Comparison of ENCODE assay signal across 14 cellular contexts in genomic region chr22:43446881-43447280, GRCh38. TPM values are rescaled to one million over a fixed set of nuclear protein-coding genes. Genes with fewer than 3 reads are reported as not detected.
DNase-seq lines count a peak whose midpoint lies in the region; TF ChIP-seq lines count a peak whose summit lies in the region.
"Had no signal": no experiment of that assay in that cellular context is flagged by ENCODE, and none has a peak within 500 bp of the region (broad histone marks: within the 10 kb centered on the region; RNA-seq: fewer than 3 reads in every experiment).

No MANE protein-coding gene starts in this region.

- H3K36me3 ChIP-seq in A673 (ENCODE audit: insufficient read depth, low read length, poor library complexity, severe bottlenecking) (no peaks in the 10 kb centered on the region), Karpas-422 (ENCODE audit: insufficient read depth, low read length) (no peaks in the 10 kb centered on the region), smooth muscle cell (ENCODE audit: low read depth) (no peaks in the 10 kb centered on the region)

- DNase-seq in A673 (ENCODE audit: low spot score) (peak; percentile 12), Karpas-422 (peak; percentile 76), NCI-H2171 treated with DMSO at 0.1 percent for 48 hours (lab: John Stamatoyannopoulos, UW) (peak; percentile 86), dermis microvascular lymphatic vessel endothelial cell (ENCODE audit: low read depth in 2 of 2) (peak; percentile 2 to 34), smooth muscle cell (lab: John Stamatoyannopoulos, UW; ENCODE audit: unreplicated experiment) (no peak), KBM-7 (no peak), GM10248 (ENCODE audit: extremely low spot score) (no peak)
- DNase-seq in activated naive CD4-positive, alpha-beta T cell treated with anti-CD3 and anti-CD28 coated beads for 36 hours = no peak
- DNase-seq: activated CD8-positive, alpha-beta T cell treated with anti-CD3 and anti-CD28 coated beads, Interleukin-2, amount 10 ng/mL, durations not matched to agents 7 days and 5 days; activated naive CD4-positive, alpha-beta T cell; NCI-H526 treated with DMSO at 0.1 percent for 48 hours had no signal

- BruUV-seq in A673 (replicated peaks; lab: Mats Ljungman, UMichigan) = no TSS peak

- H3K4me3 Mint-ChIP-seq in activated naive CD4-positive, alpha-beta T cell treated with anti-CD3 and anti-CD28 coated beads for 36 hours = no peak overlapping the region
- H3K4me3 Mint-ChIP-seq: activated CD8-positive, alpha-beta T cell treated with anti-CD3 and anti-CD28 coated beads, Interleukin-2, amount 10 ng/mL, durations not matched to agents 7 days and 5 days; type B pancreatic cell had no signal

- H3K27ac Mint-ChIP-seq in activated naive CD4-positive, alpha-beta T cell treated with anti-CD3 and anti-CD28 coated beads for 36 hours = no peak overlapping the region
- H3K27ac Mint-ChIP-seq: activated CD8-positive, alpha-beta T cell treated with anti-CD3 and anti-CD28 coated beads, Interleukin-2, amount 10 ng/mL, durations not matched to agents 7 days and 5 days; type B pancreatic cell had no signal

- H3K9ac ChIP-seq in Karpas-422 (ENCODE audit: low read length) (no peak overlapping the region), smooth muscle cell (ENCODE audit: low read depth) (no peak overlapping the region)

- H3K9me3 ChIP-seq in A673 (ENCODE audit: low read depth, low read length, poor library complexity, severe bottlenecking) (no peaks in the 10 kb centered on the region), Karpas-422 (ENCODE audit: low read length) (no peaks in the 10 kb centered on the region), smooth muscle cell (replicated peaks; ENCODE audit: low read depth) (no peaks in the 10 kb centered on the region)

- in situ Hi-C loops in KBM-7 (cut with MboI; ENCODE audit: low pct_unique_long_range_greater_than_20kb, low sequenced_read_pairs) = no loop called here

- TF ChIP-seq CTCF in A673 (conservative IDR thresholded peaks at IDR 0.05; ENCODE audit: low read depth, low read length) = no peak
- TF ChIP-seq CTCF in smooth muscle cell (IDR thresholded peaks at IDR 0.05; ENCODE audit: borderline replicate concordance, insufficient read depth, poor library complexity, severe bottlenecking) = no peak
- TF ChIP-seq CTCF in GM10248 (IDR thresholded peaks at IDR 0.05; ENCODE audit: control extremely low read depth, extremely low read depth, low read depth, missing control alignments) = no peak

- H4K20me1 ChIP-seq in Karpas-422 (ENCODE audit: insufficient read depth, low read depth, low read length) (no peaks in the 10 kb centered on the region), smooth muscle cell (ENCODE audit: low read depth) (no peaks in the 10 kb centered on the region)

- no peak overlapping the region for H3K4me3 ChIP-seq in A673 (ENCODE audit: low read depth, low read length, poor library complexity, severe bottlenecking)
- no peak overlapping the region for H3K4me3 ChIP-seq in Karpas-422 (ENCODE audit: low read length)
- H3K4me3 ChIP-seq in smooth muscle cell = no peak overlapping the region

- no peaks in the 10 kb centered on the region for H3K27me3 ChIP-seq in A673 (replicated peaks; ENCODE audit: insufficient read depth, low read depth, low read length, poor library complexity)
- no peaks in the 10 kb centered on the region for H3K27me3 ChIP-seq in Karpas-422 (ENCODE audit: low read length)
- peaks cover 7% of the 10 kb centered on the region for H3K27me3 ChIP-seq in smooth muscle cell (ENCODE audit: low read depth)

- H3K4me2 ChIP-seq in Karpas-422 (ENCODE audit: low read depth, low read length, poor library complexity, severe bottlenecking) (peak overlapping the region; percentile 9), smooth muscle cell (no peak overlapping the region)

- no peaks in the 10 kb centered on the region for H3K9me3 Mint-ChIP-seq in activated naive CD4-positive, alpha-beta T cell treated with anti-CD3 and anti-CD28 coated beads for 36 hours
- H3K9me3 Mint-ChIP-seq: type B pancreatic cell had no signal

- H3K27me3 Mint-ChIP-seq in activated naive CD4-positive, alpha-beta T cell treated with anti-CD3 and anti-CD28 coated beads for 36 hours (ENCODE audit: low read depth) = peaks cover 2% of the 10 kb centered on the region

- H2AFZ ChIP-seq in Karpas-422 (ENCODE audit: low read length) (no peak overlapping the region), smooth muscle cell (ENCODE audit: low read depth) (no peak overlapping the region)

- no peaks in the 10 kb centered on the region for H3F3A ChIP-seq in smooth muscle cell (ENCODE audit: low read depth)

- WGBS in smooth muscle cell (ENCODE audit: low lambda C conversion rate) = 81% methylated on average over 8 of the region's 8 CpGs

- intact Hi-C loops in A673 (cut with micrococcal nuclease; ENCODE audit: unreplicated experiment) = no loop called here
- intact Hi-C loops in activated naive CD4-positive, alpha-beta T cell treated with anti-CD3 and anti-CD28 coated beads for 36 hours (cut with micrococcal nuclease) = no loop called here

- no peaks in the 10 kb centered on the region for H3K9me2 ChIP-seq in Karpas-422 (replicated peaks; ENCODE audit: insufficient read depth, low read length)

- CTCF ChIA-PET in A673 (lab: Charles Lee) (interaction anchor here (0.6 kb wide), 1 partner anchor 8 kb away, joined by 3 read pairs; no protein-coding TSS in a partner anchor), GM10248 (lab: Yijun Ruan, JAX) (no interaction called here)
- CTCF ChIA-PET in activated naive CD4-positive, alpha-beta T cell treated with anti-CD3 and anti-CD28 coated beads for 36 hours (lab: Charles Lee) = no interaction called here

- H3K4me1 Mint-ChIP-seq in activated naive CD4-positive, alpha-beta T cell treated with anti-CD3 and anti-CD28 coated beads for 36 hours (ENCODE audit: low read depth) = no peaks in the 10 kb centered on the region

- no peaks in the 10 kb centered on the region for H3K36me3 Mint-ChIP-seq in activated naive CD4-positive, alpha-beta T cell treated with anti-CD3 and anti-CD28 coated beads for 36 hours (ENCODE audit: low read depth)
- H3K36me3 Mint-ChIP-seq: type B pancreatic cell had no signal

- POLR2A ChIA-PET in A673 (lab: Charles Lee; ENCODE audit: low non-redundant PET) (no interaction called here), GM10248 (lab: Yijun Ruan, JAX) (no interaction called here)

- no peaks in the 10 kb centered on the region for H3K4me1 ChIP-seq in A673 (ENCODE audit: insufficient read depth, low read length, poor library complexity, severe bottlenecking)
- peaks cover 17% of the 10 kb centered on the region for H3K4me1 ChIP-seq in Karpas-422 (ENCODE audit: low read length)
- no peaks in the 10 kb centered on the region for H3K4me1 ChIP-seq in smooth muscle cell (ENCODE audit: low read depth)

- no peak overlapping the region for H3K27ac ChIP-seq in A673 (ENCODE audit: low read depth, low read length, poor library complexity, severe bottlenecking)
- no peak overlapping the region for H3K27ac ChIP-seq in Karpas-422 (ENCODE audit: low read length)
- no peak overlapping the region for H3K27ac ChIP-seq in smooth muscle cell (ENCODE audit: low read depth)

- H3K79me2 ChIP-seq in Karpas-422 (ENCODE audit: low read length) = no peaks in the 10 kb centered on the region
- no peaks in the 10 kb centered on the region for H3K79me2 ChIP-seq in smooth muscle cell (ENCODE audit: low read depth)

RNA-seq across cellular contexts. Expression of gene MPPED1, which starts 35.1 kb away (rescaled TPM):
- total RNA-seq in A673 (2021) (not detected in 2 replicates), dermis microvascular lymphatic vessel endothelial cell (not detected in 2 replicates), smooth muscle cell (not detected in 2 replicates)
- 0.15 TPM in 1 of 2 replicates, not detected in the other for total RNA-seq in Karpas-422 (2014; rRNA removed; shearing (Covaris generic); ENCODE audit: low replicate concordance)
- polyA plus RNA-seq in smooth muscle cell = not detected in 2 replicates
- total RNA-seq in activated naive CD4-positive, alpha-beta T cell treated with anti-CD3 and anti-CD28 coated beads for 36 hours = not detected
- total RNA-seq: activated CD8-positive, alpha-beta T cell treated with anti-CD3 and anti-CD28 coated beads, Interleukin-2, amount 10 ng/mL, durations not matched to agents 7 days and 5 days; fibroblast of lung; HT-29 had no signal
- polyA plus RNA-seq: fibroblast of lung had no signal

Comparison
In these comparisons a context has a peak if more than half of its experiments do, and no peak if none do; other contexts are left out.
1. DNase-seq: peak in A673 (single experiment), Karpas-422 (single experiment), NCI-H2171 treated with DMSO at 0.1 percent for 48 hours (single experiment) and dermis microvascular lymphatic vessel endothelial cell (2 of 2); none in smooth muscle cell (single experiment), KBM-7 (single experiment), activated naive CD4-positive, alpha-beta T cell treated with anti-CD3 and anti-CD28 coated beads for 36 hours (single experiment) and GM10248 (single experiment).